22 cellular contexts compared by ENCODE assay signal in genomic region chr22:24184057-24184798, GRCh38. TPM values are rescaled to one million over a fixed set of nuclear protein-coding genes. Genes with fewer than 3 reads are reported as not detected.
A peak's percentile ranks its signal among the peaks of the same experiment; 100 is the strongest.
DNase-seq lines count a peak whose midpoint lies in the region; ATAC-seq and TF ChIP-seq lines count a peak whose summit lies in the region.
"Had no signal": no experiment of that assay in that cellular context is flagged by ENCODE, and none has a peak within 500 bp of the region (broad histone marks: within the 10 kb centered on the region; RNA-seq: fewer than 3 reads in every experiment).

No MANE protein-coding gene starts in this region.

- no peak overlapping the region for H3K27ac ChIP-seq in right cardiac atrium (ENCODE audit: low read length)
- H3K27ac ChIP-seq in heart right ventricle: no peak overlapping the region
- no peak overlapping the region for H3K27ac ChIP-seq in lower lobe of right lung
- no peak overlapping the region for H3K27ac ChIP-seq in upper lobe of right lung
- H3K27ac ChIP-seq: GM23248, RWPE1 had no signal

- H3K27me3 ChIP-seq in right cardiac atrium (ENCODE audit: control insufficient read depth, insufficient read depth) (no peaks in the 10 kb centered on the region), heart right ventricle (no peaks in the 10 kb centered on the region), lower lobe of right lung (ENCODE audit: low read depth) (no peaks in the 10 kb centered on the region), upper lobe of right lung (no peaks in the 10 kb centered on the region)

- 90% methylated on average over 16 of the region's 16 CpGs for WGBS in right cardiac atrium
- 93% methylated on average over 16 of the region's 16 CpGs for WGBS in heart right ventricle, 2 donors

- no peaks in the 10 kb centered on the region for H3K27me3 Mint-ChIP-seq in activated T-cell treated with anti-CD3 and anti-CD28 coated beads, Interleukin-2, amount 50 U/mL, for 24 hours
- no peaks in the 10 kb centered on the region for H3K27me3 Mint-ChIP-seq in activated T-cell treated with anti-CD3 and anti-CD28 coated beads, Interleukin-2, amount 50 U/mL, for 72 hours (ENCODE audit: low read depth)

- H3K36me3 ChIP-seq in heart right ventricle (peaks cover 0 to 12% (median 0%) of the 10 kb centered on the region in 9 donors), lower lobe of right lung (peaks cover 42% of the 10 kb centered on the region), upper lobe of right lung (no peaks in the 10 kb centered on the region)

- no peaks in the 10 kb centered on the region for H3K9me3 Mint-ChIP-seq in activated T-cell treated with anti-CD3 and anti-CD28 coated beads, Interleukin-2, amount 50 U/mL, for 24 hours
- no peaks in the 10 kb centered on the region for H3K9me3 Mint-ChIP-seq in activated T-cell treated with anti-CD3 and anti-CD28 coated beads, Interleukin-2, amount 50 U/mL, for 72 hours

- no peak overlapping the region for H3K4me3 Mint-ChIP-seq in activated T-cell treated with anti-CD3 and anti-CD28 coated beads, Interleukin-2, amount 50 U/mL, for 24 hours
- H3K4me3 Mint-ChIP-seq in activated T-cell treated with anti-CD3 and anti-CD28 coated beads, Interleukin-2, amount 50 U/mL, for 72 hours: no peak overlapping the region

- TF ChIP-seq CTCF in heart right ventricle (IDR thresholded peaks at IDR 0.05) (no peak), lower lobe of right lung (IDR thresholded peaks at IDR 0.05) (no peak), upper lobe of right lung (IDR thresholded peaks at IDR 0.05) (no peak)

- no peak overlapping the region for H3K4me3 ChIP-seq in right cardiac atrium (ENCODE audit: low read length)
- H3K4me3 ChIP-seq in heart right ventricle: no peak overlapping the region
- H3K4me3 ChIP-seq in lower lobe of right lung: no peak overlapping the region
- H3K4me3 ChIP-seq in upper lobe of right lung: no peak overlapping the region
- H3K4me3 ChIP-seq: GM12878, GM23248, K562 had no signal

- H3K36me3 Mint-ChIP-seq in activated T-cell treated with anti-CD3 and anti-CD28 coated beads, Interleukin-2, amount 50 U/mL, for 24 hours (ENCODE audit: low read depth): peaks cover 18% of the 10 kb centered on the region
- H3K36me3 Mint-ChIP-seq in activated T-cell treated with anti-CD3 and anti-CD28 coated beads, Interleukin-2, amount 50 U/mL, for 72 hours (ENCODE audit: insufficient read depth in 2 of 2): no peaks in the 10 kb centered on the region

- no peak for ATAC-seq in activated T-cell treated with anti-CD3 and anti-CD28 coated beads, Interleukin-2, amount 50 U/mL, for 72 hours (replicated peaks in 1 of 2)
- no peak for ATAC-seq in right cardiac atrium
- no peak for ATAC-seq in heart right ventricle
- ATAC-seq in lower lobe of right lung: no peak
- no peak for ATAC-seq in upper lobe of right lung
- no peak for ATAC-seq in HG03159 (IDR thresholded peaks at IDR 0.05; ENCODE audit: unreplicated experiment)
- ATAC-seq: HCT116, K562, PC-3 had no signal

- DNase-seq in activated T-cell treated with anti-CD3 and anti-CD28 coated beads, Interleukin-2, amount 50 U/mL, for 24 hours: no peak
- no peak for DNase-seq in activated T-cell treated with anti-CD3 and anti-CD28 coated beads, Interleukin-2, amount 50 U/mL, for 72 hours
- DNase-seq in right cardiac atrium (peak in 2 of 3 donors; percentile 7 to 32), heart right ventricle (no peak), lower lobe of right lung (peak; percentile 34), upper lobe of right lung (peak; percentile 42), KG1 (lab: John Stamatoyannopoulos, UW) (no peak)
- DNase-seq: C1 segment of cervical spinal cord, DMS 273 treated with DMSO at 0.1 percent for 48 hours, GDM1, GM23248, MV-4-11, NCI-H1417, NCI-H187 treated with DMSO at 0.1 percent for 48 hours, NCI-H2171, NCI-H446, PC-3 had no signal

- intact Hi-C loops in right cardiac atrium (cut with DNase I) (no loop called here), heart right ventricle (cut with DNase I) (loop anchor here in 2 of 10 donors (10.0 kb wide), 1 partner anchor 341 kb away; no protein-coding TSS in a partner anchor), lower lobe of right lung (cut with DNase I) (no loop called here), upper lobe of right lung (cut with DNase I) (no loop called here)

- H3K9me3 ChIP-seq in right cardiac atrium (ENCODE audit: control insufficient read depth, low read length): no peaks in the 10 kb centered on the region
- no peaks in the 10 kb centered on the region for H3K9me3 ChIP-seq in heart right ventricle
- H3K9me3 ChIP-seq in lower lobe of right lung: no peaks in the 10 kb centered on the region
- H3K9me3 ChIP-seq in upper lobe of right lung: no peaks in the 10 kb centered on the region

- H3K27ac Mint-ChIP-seq in activated T-cell treated with anti-CD3 and anti-CD28 coated beads, Interleukin-2, amount 50 U/mL, for 24 hours: peak overlapping the region; percentile 11
- no peak overlapping the region for H3K27ac Mint-ChIP-seq in activated T-cell treated with anti-CD3 and anti-CD28 coated beads, Interleukin-2, amount 50 U/mL, for 72 hours

- H3K4me1 ChIP-seq in right cardiac atrium (ENCODE audit: control insufficient read depth, insufficient read depth, low read length) (no peaks in the 10 kb centered on the region), heart right ventricle (peaks cover 7 to 37% (median 23%) of the 10 kb centered on the region in 9 donors), lower lobe of right lung (peaks cover 27% of the 10 kb centered on the region), upper lobe of right lung (peaks cover 8% of the 10 kb centered on the region)

- H3K4me1 Mint-ChIP-seq in activated T-cell treated with anti-CD3 and anti-CD28 coated beads, Interleukin-2, amount 50 U/mL, for 24 hours (ENCODE audit: low read depth): no peaks in the 10 kb centered on the region
- no peaks in the 10 kb centered on the region for H3K4me1 Mint-ChIP-seq in activated T-cell treated with anti-CD3 and anti-CD28 coated beads, Interleukin-2, amount 50 U/mL, for 72 hours (ENCODE audit: low read depth)

RNA-seq across cellular contexts. Expression of gene SUSD2, which starts 2.9 kb away (rescaled TPM):
- under 1 TPM; 0.55 to 0.60 TPM for total RNA-seq in activated T-cell treated with anti-CD3 and anti-CD28 coated beads, Interleukin-2, amount 50 U/mL, for 72 hours
- 1 to 10 TPM; 6.2 to 7.4 (median 7.3) TPM for total RNA-seq in right cardiac atrium
- 6.7 TPM for polyA plus RNA-seq in right cardiac atrium
- 1 to 10 TPM in 6 of 10 donors, under 1 TPM in 4; 0.57 to 6.7 (median 1.5) TPM for total RNA-seq in heart right ventricle
- 1 to 10 TPM; 5.4 to 6.5 TPM for polyA plus RNA-seq in heart right ventricle
- 200 TPM for total RNA-seq in lower lobe of right lung
- 277 TPM for total RNA-seq in upper lobe of right lung
- total RNA-seq: GM23248 had no signal

Comparison
In these comparisons a context has a peak if more than half of its experiments do, and no peak if none do; other contexts are left out.
1. DNase-seq: peak in right cardiac atrium (2 of 3), lower lobe of right lung (single experiment) and upper lobe of right lung (single experiment); none in activated T-cell treated with anti-CD3 and anti-CD28 coated beads, Interleukin-2, amount 50 U/mL, for 24 hours (single experiment), activated T-cell treated with anti-CD3 and anti-CD28 coated beads, Interleukin-2, amount 50 U/mL, for 72 hours (0 of 2), heart right ventricle (0 of 2) and KG1 (single experiment).
2. RNA of gene SUSD2, which starts 2.9 kb away (total RNA-seq): 277 TPM in upper lobe of right lung (single experiment) and 200 TPM in lower lobe of right lung (single experiment); 6.2 to 7.4 TPM in right cardiac atrium, 0.57 to 6.7 TPM in heart right ventricle and 0.55 to 0.60 TPM in activated T-cell treated with anti-CD3 and anti-CD28 coated beads, Interleukin-2, amount 50 U/mL, for 72 hours; every median in the first group is over 10 times any median in the second.